13 cellular contexts compared by ENCODE assay signal in genomic region chr1:89276690-89277089, GRCh38. TPM values are rescaled to one million over a fixed set of nuclear protein-coding genes. Genes with fewer than 3 reads are reported as not detected.
DNase-seq lines count a peak whose midpoint lies in the region; ATAC-seq and TF ChIP-seq lines count a peak whose summit lies in the region.
"Had no signal": no experiment of that assay in that cellular context is flagged by ENCODE, and none has a peak within 500 bp of the region (broad histone marks: within the 10 kb centered on the region; RNA-seq: fewer than 3 reads in every experiment).

No MANE protein-coding gene starts in this region.

- H3K4me1 Mint-ChIP-seq in activated naive CD4-positive, alpha-beta T cell treated with anti-CD3 and anti-CD28 coated beads, Interleukin-2, amount 10 ng/mL, durations not matched to agents 7 days and 5 days = peaks cover 80% of the 10 kb centered on the region
- peaks cover 68% of the 10 kb centered on the region for H3K4me1 Mint-ChIP-seq in activated naive CD8-positive, alpha-beta T cell treated with anti-CD3 and anti-CD28 coated beads, Interleukin-2, amount 10 ng/mL, durations not matched to agents 7 days and 5 days
- H3K4me1 Mint-ChIP-seq in natural killer cell treated with Interleukin-12 subunit alpha and Interleukin-12 subunit beta and Interleukin-15 and Interleukin-18, amount 100 ng/mL, for 72 hours (ENCODE audit: low read depth in 2 of 2) = peaks cover 76 to 83% of the 10 kb centered on the region in 2 donors

- ATAC-seq in activated naive CD4-positive, alpha-beta T cell treated with anti-CD3 and anti-CD28 coated beads, Interleukin-2, amount 50 U/mL, for 72 hours = no peak
- ATAC-seq in HCT116 (0 out of 2 replicates have a peak, but pooled peaks have one; percentile 32), HG02623 (IDR thresholded peaks at IDR 0.05; ENCODE audit: unreplicated experiment) (no peak), HG03025 (IDR thresholded peaks at IDR 0.05; ENCODE audit: low FRiP score, unreplicated experiment) (no peak), HG03175 (IDR thresholded peaks at IDR 0.05; ENCODE audit: unreplicated experiment) (no peak)
- no peak for ATAC-seq in activated naive CD8-positive, alpha-beta T cell treated with anti-CD3 and anti-CD28 coated beads, Interleukin-2, amount 10 ng/mL, durations not matched to agents 7 days and 5 days (ENCODE audit: low read depth)
- no peak for ATAC-seq in natural killer cell treated with Interleukin-12 subunit alpha and Interleukin-12 subunit beta and Interleukin-15 and Interleukin-18, amount 100 ng/mL, for 72 hours
- ATAC-seq: stimulated activated naive CD8-positive, alpha-beta T cell treated with anti-CD3 and anti-CD28 coated beads, Interleukin-15, amount 100 ng/mL, for 72 hours had no signal

- H3K27me3 Mint-ChIP-seq in activated naive CD4-positive, alpha-beta T cell treated with anti-CD3 and anti-CD28 coated beads, Interleukin-2, amount 10 ng/mL, durations not matched to agents 7 days and 5 days = no peaks in the 10 kb centered on the region
- no peaks in the 10 kb centered on the region for H3K27me3 Mint-ChIP-seq in activated naive CD8-positive, alpha-beta T cell treated with anti-CD3 and anti-CD28 coated beads, Interleukin-2, amount 10 ng/mL, durations not matched to agents 7 days and 5 days
- H3K27me3 Mint-ChIP-seq in natural killer cell treated with Interleukin-12 subunit alpha and Interleukin-12 subunit beta and Interleukin-15 and Interleukin-18, amount 100 ng/mL, for 72 hours = no peaks in the 10 kb centered on the region
- H3K27me3 Mint-ChIP-seq: activated CD4-positive, alpha-beta T cell treated with anti-CD3 and anti-CD28 coated beads, Interleukin-2, amount 10 ng/mL, durations not matched to agents 7 days and 5 days; stimulated activated naive CD8-positive, alpha-beta T cell treated with anti-CD3 and anti-CD28 coated beads, Interleukin-15, amount 100 ng/mL, for 72 hours had no signal

- no peaks in the 10 kb centered on the region for H3K27me3 ChIP-seq in HCT116 (ENCODE audit: insufficient read depth, low read length)

- no peaks in the 10 kb centered on the region for H3K9me2 ChIP-seq in HCT116 (ENCODE audit: insufficient read depth)

- peak overlapping the region; percentile 77 for H3K27ac Mint-ChIP-seq in activated naive CD4-positive, alpha-beta T cell treated with anti-CD3 and anti-CD28 coated beads, Interleukin-2, amount 10 ng/mL, durations not matched to agents 7 days and 5 days
- H3K27ac Mint-ChIP-seq in activated naive CD4-positive, alpha-beta T cell treated with anti-CD3 and anti-CD28 coated beads, Interleukin-2, amount 50 U/mL, for 72 hours = peak overlapping the region in 1 of 2 donors; percentile 96
- peak overlapping the region; percentile 50 for H3K27ac Mint-ChIP-seq in activated naive CD8-positive, alpha-beta T cell treated with anti-CD3 and anti-CD28 coated beads, Interleukin-2, amount 10 ng/mL, durations not matched to agents 7 days and 5 days
- peak overlapping the region; percentile 99 to 100 for H3K27ac Mint-ChIP-seq in natural killer cell treated with Interleukin-12 subunit alpha and Interleukin-12 subunit beta and Interleukin-15 and Interleukin-18, amount 100 ng/mL, for 72 hours

- TF ChIP-seq RAD21 in HCT116 (IDR thresholded peaks at IDR 0.05; ENCODE audit: low read depth) = peak; percentile 37

- RAD21 ChIA-PET in HCT116 (lab: Charles Lee; ENCODE audit: low non-redundant PET in 1 of 2, low total read pairs in 2 of 2, uncharacterized antibody in 2 of 2, unreplicated experiment in 2 of 2) = no interaction called here

- H3K4me2 ChIP-seq in HCT116 (ENCODE audit: low read length) = no peak overlapping the region

- no peak for TF ChIP-seq POLR2A in HCT116 (IDR thresholded peaks at IDR 0.05; ENCODE audit: borderline replicate concordance, extremely low read depth, insufficient read depth, insufficient read length)

- BruUV-seq in HCT116 (replicated peaks; lab: Mats Ljungman, UMichigan) = no TSS peak

- POLR2A ChIA-PET in HCT116 (lab: Charles Lee) = no interaction called here
- POLR2A ChIA-PET in activated naive CD8-positive, alpha-beta T cell treated with anti-CD3 and anti-CD28 coated beads, Interleukin-2, amount 10 ng/mL, durations not matched to agents 7 days and 5 days (lab: Charles Lee) = interaction anchor here (0.9 to 8.4 kb wide), 6 partner anchors 9 to 212 kb away, joined by 4 to 78 read pairs (median 10); partner anchors contain the start of genes GBP1 and GBP4

- H2AFZ ChIP-seq in HCT116 (ENCODE audit: low read depth, low read length, poor library complexity, severe bottlenecking) = no peak overlapping the region

- H3K79me2 ChIP-seq in HCT116 (ENCODE audit: insufficient read depth, low read length) = no peaks in the 10 kb centered on the region

- no peaks in the 10 kb centered on the region for H3K36me3 ChIP-seq in HCT116 (ENCODE audit: control insufficient read depth in 1 of 2, insufficient read depth in 2 of 2, low read length in 2 of 2)

- H3K27ac ChIP-seq in HCT116 (ENCODE audit: low read depth, low read length) = no peak overlapping the region

- peak in 2 of 3 experiments; percentile 14 to 21; a peak in 2 of 6 replicates for TF ChIP-seq CTCF in HCT116 (IDR thresholded peaks at IDR 0.05 in 2 of 3, conservative IDR thresholded peaks at IDR 0.05 in 1 of 3; ENCODE audit: borderline replicate concordance in 1 of 3, insufficient read depth in 1 of 3, low read depth in 2 of 3, low read length in 2 of 3)

- intact Hi-C loops in HCT116 (cut with micrococcal nuclease) = no loop called here

- peaks cover 37% of the 10 kb centered on the region for H3K36me3 Mint-ChIP-seq in activated naive CD4-positive, alpha-beta T cell treated with anti-CD3 and anti-CD28 coated beads, Interleukin-2, amount 10 ng/mL, durations not matched to agents 7 days and 5 days
- H3K36me3 Mint-ChIP-seq in activated naive CD4-positive, alpha-beta T cell treated with anti-CD3 and anti-CD28 coated beads, Interleukin-2, amount 50 U/mL, for 72 hours = peaks cover 31 to 39% of the 10 kb centered on the region in 2 donors
- H3K36me3 Mint-ChIP-seq in activated naive CD8-positive, alpha-beta T cell treated with anti-CD3 and anti-CD28 coated beads, Interleukin-2, amount 10 ng/mL, durations not matched to agents 7 days and 5 days = peaks cover 19% of the 10 kb centered on the region
- H3K36me3 Mint-ChIP-seq in natural killer cell treated with Interleukin-12 subunit alpha and Interleukin-12 subunit beta and Interleukin-15 and Interleukin-18, amount 100 ng/mL, for 72 hours = peaks cover 20% of the 10 kb centered on the region

- no peak overlapping the region for H3K4me3 ChIP-seq in HCT116 (replicated peaks in 1 of 2; ENCODE audit: low read depth in 1 of 2, low read length in 2 of 2)

- no peaks in the 10 kb centered on the region for H3K4me1 ChIP-seq in HCT116 (ENCODE audit: control insufficient read depth in 1 of 2, insufficient read depth in 2 of 2, low read length in 2 of 2)

- no peak overlapping the region for H3K4me3 Mint-ChIP-seq in activated naive CD4-positive, alpha-beta T cell treated with anti-CD3 and anti-CD28 coated beads, Interleukin-2, amount 10 ng/mL, durations not matched to agents 7 days and 5 days
- no peak overlapping the region for H3K4me3 Mint-ChIP-seq in activated naive CD8-positive, alpha-beta T cell treated with anti-CD3 and anti-CD28 coated beads, Interleukin-2, amount 10 ng/mL, durations not matched to agents 7 days and 5 days
- peak overlapping the region; percentile 35 for H3K4me3 Mint-ChIP-seq in natural killer cell treated with Interleukin-12 subunit alpha and Interleukin-12 subunit beta and Interleukin-15 and Interleukin-18, amount 100 ng/mL, for 72 hours
- H3K4me3 Mint-ChIP-seq: activated CD4-positive, alpha-beta T cell treated with anti-CD3 and anti-CD28 coated beads, Interleukin-2, amount 10 ng/mL, durations not matched to agents 7 days and 5 days had no signal

- H3K9me3 Mint-ChIP-seq in activated naive CD4-positive, alpha-beta T cell treated with anti-CD3 and anti-CD28 coated beads, Interleukin-2, amount 10 ng/mL, durations not matched to agents 7 days and 5 days = peaks cover 16% of the 10 kb centered on the region
- H3K9me3 Mint-ChIP-seq in activated naive CD4-positive, alpha-beta T cell treated with anti-CD3 and anti-CD28 coated beads, Interleukin-2, amount 50 U/mL, for 72 hours = peaks cover 10 to 14% of the 10 kb centered on the region in 2 donors
- peaks cover 3% of the 10 kb centered on the region for H3K9me3 Mint-ChIP-seq in activated naive CD8-positive, alpha-beta T cell treated with anti-CD3 and anti-CD28 coated beads, Interleukin-2, amount 10 ng/mL, durations not matched to agents 7 days and 5 days
- peaks cover 3% of the 10 kb centered on the region for H3K9me3 Mint-ChIP-seq in natural killer cell treated with Interleukin-12 subunit alpha and Interleukin-12 subunit beta and Interleukin-15 and Interleukin-18, amount 100 ng/mL, for 72 hours

- H3K9me3 ChIP-seq in HCT116 (ENCODE audit: control insufficient read depth in 1 of 2, insufficient read depth in 1 of 2, low read depth in 1 of 2, low read length in 2 of 2) = no peaks in the 10 kb centered on the region

- CTCF ChIA-PET in activated naive CD4-positive, alpha-beta T cell treated with anti-CD3 and anti-CD28 coated beads, Interleukin-2, amount 10 ng/mL, durations not matched to agents 7 days and 5 days (lab: Charles Lee) = interaction anchor here (0.8 to 12.4 kb wide), 18 partner anchors 10 to 303 kb away, joined by 3 to 122 read pairs (median 5); partner anchors contain the start of genes GBP1, GBP4 and GBP6
- CTCF ChIA-PET in HCT116 (lab: Charles Lee) = interaction anchor here (1.0 kb wide), 1 partner anchor 191 kb away, joined by 4 read pairs; no protein-coding TSS in a partner anchor

- H4K20me1 ChIP-seq in HCT116 (ENCODE audit: insufficient read depth) = no peaks in the 10 kb centered on the region

- no peak overlapping the region for H3K9ac ChIP-seq in HCT116 (ENCODE audit: low read length)

- no peak for DNase-seq in activated naive CD4-positive, alpha-beta T cell treated with anti-CD3 and anti-CD28 coated beads, Interleukin-2, amount 10 ng/mL, durations not matched to agents 7 days and 5 days
- no peak for DNase-seq in activated naive CD4-positive, alpha-beta T cell treated with anti-CD3 and anti-CD28 coated beads, Interleukin-2, amount 50 U/mL, for 72 hours (ENCODE audit: low spot score in 2 of 2)
- DNase-seq in HCT116 (ENCODE audit: low read depth, low spot score) = no peak
- no peak for DNase-seq in activated naive CD8-positive, alpha-beta T cell treated with anti-CD3 and anti-CD28 coated beads, Interleukin-2, amount 10 ng/mL, durations not matched to agents 7 days and 5 days
- DNase-seq in natural killer cell treated with Interleukin-12 subunit alpha and Interleukin-12 subunit beta and Interleukin-15 and Interleukin-18, amount 100 ng/mL, for 72 hours (ENCODE audit: low spot score) = no peak
- DNase-seq: activated CD4-positive, alpha-beta T cell treated with anti-CD3 and anti-CD28 coated beads, Interleukin-2, amount 10 ng/mL, durations not matched to agents 7 days and 5 days; activated naive CD4-positive, alpha-beta T cell; cortex of kidney; NCI-H2107; stimulated activated naive CD8-positive, alpha-beta T cell treated with anti-CD3 and anti-CD28 coated beads, Interleukin-15, amount 100 ng/mL, for 72 hours had no signal

RNA-seq across cellular contexts. Expression of gene GBP5, which starts 4.0 kb away (rescaled TPM):
- total RNA-seq in activated naive CD4-positive, alpha-beta T cell treated with anti-CD3 and anti-CD28 coated beads, Interleukin-2, amount 50 U/mL, for 72 hours = 100 to 1,000 TPM in 1 of 2 donors, 10 to 100 TPM in 1; 86.8 to 151 TPM
- 0.17 TPM for total RNA-seq in HCT116 (2021; ENCODE audit: unreplicated experiment)
- polyA plus RNA-seq in HCT116 (2012) = 0.07 and 0.16 TPM in 2 replicates
- total RNA-seq in activated naive CD8-positive, alpha-beta T cell treated with anti-CD3 and anti-CD28 coated beads, Interleukin-2, amount 10 ng/mL, durations not matched to agents 7 days and 5 days = 100 to 1,000 TPM; 228 to 231 TPM
- total RNA-seq in natural killer cell treated with Interleukin-12 subunit alpha and Interleukin-12 subunit beta and Interleukin-15 and Interleukin-18, amount 100 ng/mL, for 72 hours = 100 to 1,000 TPM; 305 to 573 TPM

Comparison
In these comparisons a context has a peak if more than half of its experiments do, and no peak if none do; other contexts are left out.
1. RNA of gene GBP5, which starts 4.0 kb away (total RNA-seq): 305 to 573 TPM in natural killer cell treated with Interleukin-12 subunit alpha and Interleukin-12 subunit beta and Interleukin-15 and Interleukin-18, amount 100 ng/mL, for 72 hours, 228 to 231 TPM in activated naive CD8-positive, alpha-beta T cell treated with anti-CD3 and anti-CD28 coated beads, Interleukin-2, amount 10 ng/mL, durations not matched to agents 7 days and 5 days and 86.8 to 151 TPM in activated naive CD4-positive, alpha-beta T cell treated with anti-CD3 and anti-CD28 coated beads, Interleukin-2, amount 50 U/mL, for 72 hours; 0.17 TPM in HCT116 (single experiment); every median in the first group is over 10 times any median in the second.